27 cellular contexts compared by ENCODE assay signal in genomic region chr3:161419555-161420333, GRCh38. TPM values are rescaled to one million over a fixed set of nuclear protein-coding genes. Genes with fewer than 3 reads are reported as not detected.
"Had no signal": no experiment of that assay in that cellular context is flagged by ENCODE, and none has a peak within 500 bp of the region (broad histone marks: within the 10 kb centered on the region; RNA-seq: fewer than 3 reads in every experiment).

No MANE protein-coding gene starts in this region.

- H3K27ac Mint-ChIP-seq: activated CD4-positive, alpha-beta memory T cell treated with anti-CD3 and anti-CD28 coated beads, Interleukin-2, amount 10 ng/mL, durations not matched to agents 7 days and 5 days; activated CD4-positive, alpha-beta T cell treated with anti-CD3 and anti-CD28 coated beads, Interleukin-2, amount 10 ng/mL, durations not matched to agents 24 days and 14 days; activated naive CD4-positive, alpha-beta T cell treated with anti-CD3 and anti-CD28 coated beads, Interleukin-2, amount 50 U/mL, for 24 hours; memory B cell had no signal

- H3K9me3 ChIP-seq: body of pancreas, heart right ventricle, mucosa of descending colon, right lobe of liver, upper lobe of right lung had no signal

- H3K4me3 ChIP-seq: body of pancreas, cardiac muscle cell, heart right ventricle, mucosa of descending colon, right lobe of liver, smooth muscle cell, upper lobe of right lung had no signal

- H3K4me1 Mint-ChIP-seq: activated CD4-positive, alpha-beta memory T cell treated with anti-CD3 and anti-CD28 coated beads, Interleukin-2, amount 10 ng/mL, durations not matched to agents 7 days and 5 days; activated CD4-positive, alpha-beta T cell treated with anti-CD3 and anti-CD28 coated beads, Interleukin-2, amount 10 ng/mL, durations not matched to agents 24 days and 14 days; activated naive CD4-positive, alpha-beta T cell treated with anti-CD3 and anti-CD28 coated beads, Interleukin-2, amount 50 U/mL, for 24 hours; memory B cell had no signal

- ATAC-seq: body of pancreas, heart right ventricle had no signal

- H3K27ac ChIP-seq: cardiac muscle cell, heart right ventricle, right lobe of liver, upper lobe of right lung had no signal

- H3K27me3 Mint-ChIP-seq: activated naive CD4-positive, alpha-beta T cell treated with anti-CD3 and anti-CD28 coated beads, Interleukin-2, amount 50 U/mL, for 24 hours; memory B cell had no signal

- H3K4me3 Mint-ChIP-seq: activated CD4-positive, alpha-beta memory T cell treated with anti-CD3 and anti-CD28 coated beads, Interleukin-2, amount 10 ng/mL, durations not matched to agents 7 days and 5 days; activated CD4-positive, alpha-beta T cell treated with anti-CD3 and anti-CD28 coated beads, Interleukin-2, amount 10 ng/mL, durations not matched to agents 24 days and 14 days; activated naive CD4-positive, alpha-beta T cell treated with anti-CD3 and anti-CD28 coated beads, Interleukin-2, amount 50 U/mL, for 24 hours; memory B cell had no signal

- H3K27me3 ChIP-seq: body of pancreas, cardiac muscle cell, right lobe of liver, upper lobe of right lung had no signal

- FAIRE-seq: endometrium, keratinocyte had no signal

- H3K36me3 ChIP-seq: cardiac muscle cell, heart right ventricle, right lobe of liver, upper lobe of right lung had no signal

- DNase-seq: activated CD4-positive, alpha-beta memory T cell treated with anti-CD3 and anti-CD28 coated beads, Interleukin-2, amount 10 ng/mL, durations not matched to agents 7 days and 5 days; activated CD4-positive, alpha-beta T cell treated with anti-CD3 and anti-CD28 coated beads, Interleukin-2, amount 10 ng/mL, durations not matched to agents 24 days and 14 days; activated gamma-delta T cell; activated T-cell treated with anti-CD3 and anti-CD28 coated beads for 4 hours; anterior cingulate cortex; erythroblast; foreskin fibroblast; heart right ventricle; left colon; mucosa of descending colon; occipital lobe; stimulated activated CD4-positive, alpha-beta T cell treated with anti-CD3 and anti-CD28 coated beads, Interleukin-2, amount 100 ng/mL, for 48 hours; stimulated activated CD8-positive, alpha-beta memory T cell treated with anti-CD3 and anti-CD28 coated beads, Interleukin-4, amount 100 ng/mL, for 48 hours; stimulated activated naive CD4-positive, alpha-beta T cell treated with Interleukin-2 at 50 U/mL for 16 hours; T1000; upper lobe of right lung had no signal

- H3K9me3 Mint-ChIP-seq: activated CD4-positive, alpha-beta memory T cell treated with anti-CD3 and anti-CD28 coated beads, Interleukin-2, amount 10 ng/mL, durations not matched to agents 7 days and 5 days; activated CD4-positive, alpha-beta T cell treated with anti-CD3 and anti-CD28 coated beads, Interleukin-2, amount 10 ng/mL, durations not matched to agents 24 days and 14 days had no signal

RNA-seq across cellular contexts. Expression of gene SPTSSB, which starts 48.4 kb away (rescaled TPM):
- total RNA-seq: activated CD4-positive, alpha-beta memory T cell treated with anti-CD3 and anti-CD28 coated beads, Interleukin-2, amount 10 ng/mL, durations not matched to agents 7 days and 5 days; activated CD4-positive, alpha-beta T cell treated with anti-CD3 and anti-CD28 coated beads, Interleukin-2, amount 10 ng/mL, durations not matched to agents 24 days and 14 days; cardiac muscle cell; chondrocyte; T-helper 1 cell treated with Interleukin-12 subunit alpha and Interleukin-12 subunit beta and Interleukin-4 antibody, amounts not matched to agents 30 ng/mL and 1 ng/mL, for 36 hours; upper lobe of right lung had no signal
- polyA plus RNA-seq: cardiac muscle cell, fibroblast of lung had no signal
